Comparison of ENCODE assay signal across 1 cellular context in genomic region chr19:51339313-51339686, GRCh38.
TF ChIP-seq lines count a peak whose summit lies in the region.

No MANE protein-coding gene starts in this region.

TF ChIP-seq in SK-N-SH, 30 proteins besides CTCF, POLR2A, EP300 and RAD21 (continued from another document):
- no peak for TF ChIP-seq REST (IDR thresholded peaks at IDR 0.05; ENCODE audit: low read depth, low read length)
- TF ChIP-seq JUND (IDR thresholded peaks at IDR 0.05) = no peak
- TF ChIP-seq IRF3 (IDR thresholded peaks at IDR 0.05; ENCODE audit: low read depth, low read length) = no peak
- no peak for TF ChIP-seq ELF1 (IDR thresholded peaks at IDR 0.05)
